Comparison of ENCODE assay signal across 35 cellular contexts in the genomic region with DNA sequence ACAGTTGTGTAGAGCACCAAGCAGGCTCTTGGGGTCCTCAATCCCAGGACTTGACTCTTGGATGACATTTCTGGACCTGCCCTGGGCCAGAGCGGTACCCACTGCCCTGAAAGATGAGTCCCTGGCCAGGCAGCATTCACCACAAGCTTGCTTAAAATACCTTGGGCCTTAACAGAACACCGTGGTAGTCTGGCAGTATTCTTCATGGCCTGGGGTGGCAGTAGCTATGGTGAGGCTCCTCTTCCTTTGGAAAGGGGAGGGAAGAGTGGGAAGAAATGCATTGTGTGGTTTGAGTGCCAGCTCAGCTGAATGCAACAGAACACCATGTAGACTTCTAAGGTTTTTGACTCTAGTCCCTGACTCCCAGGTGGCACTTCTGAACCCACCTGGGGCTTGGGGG. TPM values are rescaled to one million over a fixed set of nuclear protein-coding genes. Genes with fewer than 3 reads are reported as not detected.
"Had no signal": no experiment of that assay in that cellular context is flagged by ENCODE, and none has a peak within 500 bp of the region (broad histone marks: within the 10 kb centered on the region; RNA-seq: fewer than 3 reads in every experiment).

No MANE protein-coding gene starts in this region.

- H3K27ac Mint-ChIP-seq: activated B cell treated with CpG ODN at 0.5 μM for 24 hours; activated CD4-positive, alpha-beta memory T cell treated with anti-CD3 and anti-CD28 coated beads for 36 hours; activated CD4-positive, alpha-beta T cell treated with anti-CD3 and anti-CD28 coated beads, Interleukin-2, amount 10 ng/mL, durations not matched to agents 24 days and 14 days; activated CD8-positive, alpha-beta T cell treated with anti-CD3 and anti-CD28 coated beads for 36 hours; activated naive CD4-positive, alpha-beta T cell treated with anti-CD3 and anti-CD28 coated beads for 36 hours; activated naive CD4-positive, alpha-beta T cell treated with anti-CD3 and anti-CD28 coated beads, Interleukin-2, amount 50 U/mL, for 72 hours; activated naive CD8-positive, alpha-beta T cell treated with anti-CD3 and anti-CD28 coated beads for 36 hours; activated T-cell treated with anti-CD3 and anti-CD28 coated beads, Interleukin-2, amount 50 U/mL, for 72 hours; activated T-helper 1 cell treated with anti-CD3 and anti-CD28 coated beads, Interleukin-12 subunit alpha, Interleukin-12 subunit beta, Interleukin-2, Interleukin-4 antibody, amounts not matched to agents 30 ng/mL and 10 ng/mL and 1 ng/mL, durations not matched to agents 14 hours and 24 hours and 36 hours; activated T-helper 17 cell treated with anti-CD3 and anti-CD28 coated beads, Interleukin-2, amount 50 U/mL, for 72 hours; brain; T-helper 1 cell treated with Interleukin-12 subunit alpha and Interleukin-12 subunit beta and Interleukin-4 antibody, amounts not matched to agents 30 μg/mL and 1 μg/mL, for 36 hours; T-helper 2 cell treated with Interferon-gamma antibody and Interleukin-4, amounts not matched to agents 5 μg/mL and 100 μg/mL, for 36 hours had no signal

- H3K27me3 ChIP-seq: ascending aorta had no signal

- H3K36me3 ChIP-seq: ascending aorta, WERI-Rb-1 had no signal

- H3K4me3 ChIP-seq: ascending aorta had no signal

- H3K4me3 Mint-ChIP-seq: activated B cell treated with CpG ODN at 0.5 μM for 24 hours; activated CD4-positive, alpha-beta memory T cell treated with anti-CD3 and anti-CD28 coated beads for 36 hours; activated CD4-positive, alpha-beta T cell treated with anti-CD3 and anti-CD28 coated beads, Interleukin-2, amount 10 ng/mL, durations not matched to agents 24 days and 14 days; activated CD8-positive, alpha-beta T cell treated with anti-CD3 and anti-CD28 coated beads for 36 hours; activated naive CD4-positive, alpha-beta T cell treated with anti-CD3 and anti-CD28 coated beads for 36 hours; activated naive CD8-positive, alpha-beta T cell treated with anti-CD3 and anti-CD28 coated beads for 36 hours; activated T-cell treated with anti-CD3 and anti-CD28 coated beads, Interleukin-2, amount 50 U/mL, for 4 hours; activated T-cell treated with anti-CD3 and anti-CD28 coated beads, Interleukin-2, amount 50 U/mL, for 72 hours; activated T-helper 1 cell treated with anti-CD3 and anti-CD28 coated beads, Interleukin-12 subunit alpha, Interleukin-12 subunit beta, Interleukin-2, Interleukin-4 antibody, amounts not matched to agents 30 ng/mL and 10 ng/mL and 1 ng/mL, durations not matched to agents 14 hours and 24 hours and 36 hours; activated T-helper 17 cell treated with anti-CD3 and anti-CD28 coated beads, Interleukin-2, amount 50 U/mL, for 72 hours; brain; T-helper 1 cell treated with Interleukin-12 subunit alpha and Interleukin-12 subunit beta and Interleukin-4 antibody, amounts not matched to agents 30 μg/mL and 1 μg/mL, for 36 hours; T-helper 2 cell treated with Interferon-gamma antibody and Interleukin-4, amounts not matched to agents 5 μg/mL and 100 μg/mL, for 36 hours had no signal

- H3K36me3 Mint-ChIP-seq: activated naive CD8-positive, alpha-beta T cell treated with anti-CD3 and anti-CD28 coated beads for 36 hours; brain had no signal

- H3K4me1 ChIP-seq: ascending aorta had no signal

- H3K27ac ChIP-seq: ascending aorta, WERI-Rb-1 had no signal

- ATAC-seq: activated CD8-positive, alpha-beta T cell treated with anti-CD3 and anti-CD28 coated beads for 36 hours; activated naive CD4-positive, alpha-beta T cell treated with anti-CD3 and anti-CD28 coated beads, Interleukin-2, amount 50 U/mL, for 72 hours; activated T-cell treated with anti-CD3 and anti-CD28 coated beads, Interleukin-2, amount 50 U/mL, for 4 hours; activated T-cell treated with anti-CD3 and anti-CD28 coated beads, Interleukin-2, amount 50 U/mL, for 72 hours; activated T-helper 17 cell treated with anti-CD3 and anti-CD28 coated beads, Interleukin-2, amount 50 U/mL, for 72 hours had no signal

- H3K4me1 Mint-ChIP-seq: activated B cell treated with CpG ODN at 0.5 μM for 24 hours; activated CD4-positive, alpha-beta T cell treated with anti-CD3 and anti-CD28 coated beads, Interleukin-2, amount 10 ng/mL, durations not matched to agents 24 days and 14 days; activated T-helper 17 cell treated with anti-CD3 and anti-CD28 coated beads, Interleukin-2, amount 50 U/mL, for 72 hours; brain had no signal

- H3K27me3 Mint-ChIP-seq: activated CD8-positive, alpha-beta T cell treated with anti-CD3 and anti-CD28 coated beads for 36 hours; activated T-helper 17 cell treated with anti-CD3 and anti-CD28 coated beads, Interleukin-2, amount 50 U/mL, for 72 hours had no signal

- DNase-seq: activated B cell treated with CpG ODN at 0.5 μM for 24 hours; activated CD4-positive, alpha-beta memory T cell treated with anti-CD3 and anti-CD28 coated beads for 36 hours; activated CD4-positive, alpha-beta T cell treated with anti-CD3 and anti-CD28 coated beads for 4 hours; activated CD4-positive, alpha-beta T cell treated with anti-CD3 and anti-CD28 coated beads, Interleukin-2, amount 10 ng/mL, durations not matched to agents 24 days and 14 days; activated CD4-positive, alpha-beta T cell treated with anti-CD3 and anti-CD28 coated beads, Interleukin-2, amount 50 U/mL, for 1 hour; activated CD4-positive, alpha-beta T cell treated with anti-CD3 and anti-CD28 coated beads, Interleukin-2, amount 50 U/mL, for 4 hours; activated CD4-positive, CD25-positive, alpha-beta regulatory T cell treated with anti-CD3 and anti-CD28 coated beads, Interleukin-2, amount 50 U/mL, for 72 hours; activated CD8-positive, alpha-beta memory T cell treated with anti-CD3 and anti-CD28 coated beads, Interleukin-2, amount 50 U/mL, for 4 hours; activated CD8-positive, alpha-beta T cell treated with anti-CD3 and anti-CD28 coated beads for 36 hours; activated effector memory CD4-positive, alpha-beta T cell treated with anti-CD3 and anti-CD28 coated beads, Interleukin-2, amount 50 U/mL, for 16 hours; activated gamma-delta T cell treated with Interleukin-2 at 50 U/mL for 16 hours; activated naive CD4-positive, alpha-beta T cell; activated naive CD4-positive, alpha-beta T cell treated with anti-CD3 and anti-CD28 coated beads for 36 hours; activated naive CD4-positive, alpha-beta T cell treated with anti-CD3 and anti-CD28 coated beads, Interleukin-2, amount 50 U/mL, for 16 hours; activated naive CD8-positive, alpha-beta T cell treated with anti-CD3 and anti-CD28 coated beads for 36 hours; activated T-cell treated with anti-CD3 and anti-CD28 coated beads for 4 hours; activated T-cell treated with anti-CD3 and anti-CD28 coated beads, Interleukin-2, amount 50 U/mL, for 1 hour; activated T-cell treated with anti-CD3 and anti-CD28 coated beads, Interleukin-2, amount 50 U/mL, for 4 hours; activated T-cell treated with anti-CD3 and anti-CD28 coated beads, Interleukin-2, amount 50 U/mL, for 72 hours; amygdala; anterior cingulate cortex; central memory CD4-positive, alpha-beta T cell; T-helper 1 cell; T-helper 2 cell; T-helper 9 cell; WERI-Rb-1 had no signal

RNA-seq across cellular contexts. Expression of a gene that starts 29.4 kb away (rescaled TPM):
- total RNA-seq: ascending aorta, cardiac septum had no signal
- polyA plus RNA-seq: adipose tissue had no signal
